ENCODE assay signal across 1 cellular context in the genomic region with DNA sequence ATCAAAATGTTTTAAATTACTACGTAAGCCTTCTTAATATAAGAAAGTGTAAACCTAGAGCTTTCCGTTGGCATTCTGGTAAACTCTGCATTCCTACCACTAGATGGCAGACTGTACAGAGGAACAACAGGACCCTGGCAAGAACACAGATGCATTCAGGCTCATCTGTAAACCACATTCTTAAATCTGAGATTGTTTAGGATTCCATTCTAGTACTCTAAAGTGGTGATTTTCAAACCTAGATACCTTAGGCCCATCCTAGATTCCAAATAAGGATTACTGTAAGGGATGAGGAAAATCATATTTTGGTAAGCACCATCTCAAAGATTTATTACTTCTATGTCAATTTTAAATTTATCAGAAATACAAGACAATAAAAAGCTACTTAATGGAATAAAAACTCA.
TF ChIP-seq lines count a peak whose summit lies in the region.

No MANE protein-coding gene starts in this region.

TF ChIP-seq in K562, 482 proteins besides CTCF, POLR2A, EP300 and RAD21 (continued from another document):
- TF ChIP-seq, protein P1, sequence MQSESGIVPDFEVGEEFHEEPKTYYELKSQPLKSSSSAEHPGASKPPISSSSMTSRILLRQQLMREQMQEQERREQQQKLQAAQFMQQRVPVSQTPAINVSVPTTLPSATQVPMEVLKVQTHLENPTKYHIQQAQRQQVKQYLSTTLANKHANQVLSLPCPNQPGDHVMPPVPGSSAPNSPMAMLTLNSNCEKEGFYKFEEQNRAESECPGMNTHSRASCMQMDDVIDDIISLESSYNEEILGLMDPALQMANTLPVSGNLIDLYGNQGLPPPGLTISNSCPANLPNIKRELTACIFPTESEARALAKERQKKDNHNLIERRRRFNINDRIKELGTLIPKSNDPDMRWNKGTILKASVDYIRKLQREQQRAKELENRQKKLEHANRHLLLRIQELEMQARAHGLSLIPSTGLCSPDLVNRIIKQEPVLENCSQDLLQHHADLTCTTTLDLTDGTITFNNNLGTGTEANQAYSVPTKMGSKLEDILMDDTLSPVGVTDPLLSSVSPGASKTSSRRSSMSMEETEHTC (IDR thresholded peaks at IDR 0.05): no peak
- TF ChIP-seq BRF1 (IDR thresholded peaks at IDR 0.05; ENCODE audit: borderline replicate concordance, extremely low read depth, insufficient read length): no peak
- 0 out of 2 replicates have a peak, but pooled peaks have one; percentile 48 for TF ChIP-seq SMARCC2 (IDR thresholded peaks at IDR 0.05; ENCODE audit: low read depth)
- TF ChIP-seq BMI1 (IDR thresholded peaks at IDR 0.05; ENCODE audit: low read length): no peak
- no peak for TF ChIP-seq FUS (optimal IDR thresholded peaks at IDR 0.05; ENCODE audit: low read depth, low read length)
- peak; percentile 83 to 84 for TF ChIP-seq HDAC1 (IDR thresholded peaks at IDR 0.05)
- TF ChIP-seq GATAD2A (IDR thresholded peaks at IDR 0.05): no peak
- no peak for TF ChIP-seq RBM39 (optimal IDR thresholded peaks at IDR 0.05; ENCODE audit: low read depth, low read length)
- no peak for TF ChIP-seq CBX5 (IDR thresholded peaks at IDR 0.05; ENCODE audit: borderline replicate concordance, low read depth)
- TF ChIP-seq KLF1 (tag; IDR thresholded peaks at IDR 0.05): no peak
- TF ChIP-seq CEBPB (tag; IDR thresholded peaks at IDR 0.05): no peak
- peak; percentile 30 for TF ChIP-seq U2AF1 (optimal IDR thresholded peaks at IDR 0.05; ENCODE audit: low read depth, low read length)
- TF ChIP-seq TAF7 (tag; IDR thresholded peaks at IDR 0.05): no peak
- TF ChIP-seq ZNF121 (CRISPR knock-in tag; conservative IDR thresholded peaks at IDR 0.05): no peak
- TF ChIP-seq EZH2 (IDR thresholded peaks at IDR 0.05; ENCODE audit: borderline replicate concordance, low read depth, low read length): no peak
- TF ChIP-seq ZNF75A (CRISPR knock-in tag; IDR thresholded peaks at IDR 0.05): no peak
- TF ChIP-seq KLF16 (IDR thresholded peaks at IDR 0.05): peak; percentile 53; the same call in 1 of the 2 replicates
- peak; percentile 93 for TF ChIP-seq HDAC2 (IDR thresholded peaks at IDR 0.05)
